ENCODE assay signal across 27 cellular contexts in the genomic region with DNA sequence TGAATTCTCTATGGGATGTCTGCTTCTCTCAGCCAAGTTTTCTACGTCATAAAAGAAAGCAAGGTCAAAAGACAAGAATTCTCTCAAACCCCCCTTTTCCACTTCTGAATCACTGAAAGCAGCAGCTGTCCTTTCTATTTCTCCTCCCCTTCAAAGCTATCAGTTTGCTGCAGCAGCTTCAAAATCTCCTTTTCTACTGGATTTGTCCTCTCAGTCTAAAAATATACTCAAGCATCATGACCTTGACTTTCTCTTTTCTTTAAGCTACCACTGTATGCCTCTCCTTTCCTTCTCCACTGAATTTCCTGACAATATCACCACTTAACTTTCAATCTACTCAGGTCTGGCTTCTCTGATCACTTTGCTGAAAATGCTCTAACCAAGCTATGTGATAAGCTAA. TPM values are rescaled to one million over a fixed set of nuclear protein-coding genes. Genes with fewer than 3 reads are reported as not detected.
"Had no signal": no experiment of that assay in that cellular context is flagged by ENCODE, and none has a peak within 500 bp of the region (broad histone marks: within the 10 kb centered on the region; RNA-seq: fewer than 3 reads in every experiment).

No MANE protein-coding gene starts in this region.

- DNase-seq: activated CD4-positive, alpha-beta T cell treated with anti-CD3 and anti-CD28 coated beads for 4 hours; activated CD4-positive, alpha-beta T cell treated with anti-CD3 and anti-CD28 coated beads, Interleukin-2, amount 50 U/mL, for 4 hours; activated naive CD4-positive, alpha-beta T cell; activated T-cell treated with anti-CD3 and anti-CD28 coated beads for 4 hours; activated T-cell treated with anti-CD3 and anti-CD28 coated beads, Interleukin-2, amount 50 U/mL, for 72 hours; anterior cingulate cortex; colonic mucosa; effector CD8-positive, alpha-beta T cell; esophagus squamous epithelium; islet precursor cell; left ventricle myocardium inferior; naive B cell; pancreas; stimulated activated naive CD4-positive, alpha-beta T cell; T-helper 9 cell had no signal

- ATAC-seq: activated naive CD4-positive, alpha-beta T cell treated with anti-CD3 and anti-CD28 coated beads, Interleukin-2, amount 50 U/mL, for 72 hours; activated T-cell treated with anti-CD3 and anti-CD28 coated beads, Interleukin-2, amount 50 U/mL, for 72 hours; pancreas had no signal

- H3K4me3 ChIP-seq: colonic mucosa, esophagus squamous epithelium, left ventricle myocardium inferior, pancreas, right atrium auricular region, suprapubic skin, tibial nerve had no signal

- H3K27me3 ChIP-seq: colonic mucosa, esophagus squamous epithelium, pancreas, right atrium auricular region, suprapubic skin, tibial nerve had no signal

- H3K9me3 ChIP-seq: colonic mucosa, esophagus squamous epithelium, pancreas, right atrium auricular region, suprapubic skin, tibial nerve had no signal

- H3K36me3 ChIP-seq: colonic mucosa, esophagus squamous epithelium, left ventricle myocardium inferior, pancreas, right atrium auricular region, suprapubic skin, tibial nerve had no signal

- H3K4me1 ChIP-seq: colonic mucosa, esophagus squamous epithelium, left ventricle myocardium inferior, pancreas, right atrium auricular region, suprapubic skin had no signal

- H3K27ac ChIP-seq: colonic mucosa, epithelial cell of prostate, esophagus squamous epithelium, left ventricle myocardium inferior, pancreas, right atrium auricular region, suprapubic skin, tibial nerve, VCaP had no signal

RNA-seq across cellular contexts. Expression of gene WDR64, which starts 1.9 kb away (rescaled TPM):
- total RNA-seq: activated naive CD4-positive, alpha-beta T cell treated with anti-CD3 and anti-CD28 coated beads, Interleukin-2, amount 50 U/mL, for 72 hours; bronchial epithelial cell; colonic mucosa; dermis microvascular lymphatic vessel endothelial cell; esophagus squamous epithelium; frontal cortex; left ventricle myocardium inferior; lung microvascular endothelial cell; mucosa of gallbladder; pancreas; pulmonary artery endothelial cell; right atrium auricular region; suprapubic skin had no signal
- polyA plus RNA-seq: pancreas had no signal
